19 cellular contexts compared by ENCODE assay signal in the genomic region with DNA sequence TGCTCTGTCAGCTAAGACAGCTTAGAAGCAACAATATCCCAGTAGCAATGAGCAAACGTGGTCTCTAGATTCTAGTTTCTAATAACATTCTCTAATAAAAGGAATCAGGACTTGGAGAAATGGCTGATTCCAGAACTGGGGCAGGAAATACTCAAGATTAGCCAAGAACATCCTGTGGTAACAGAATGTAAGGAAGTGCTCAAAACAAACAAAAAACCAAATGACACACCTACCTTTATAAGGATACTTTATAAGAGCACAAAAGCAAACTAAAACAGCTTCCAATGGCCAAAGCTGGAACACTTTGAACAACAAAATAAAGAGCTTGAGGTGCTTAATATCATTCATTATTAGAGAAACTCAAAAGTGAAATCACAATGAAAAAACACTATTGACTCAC. TPM values are rescaled to one million over a fixed set of nuclear protein-coding genes. Genes with fewer than 3 reads are reported as not detected.
DNase-seq lines count a peak whose midpoint lies in the region; ATAC-seq, FAIRE-seq and TF ChIP-seq lines count a peak whose summit lies in the region.
"Had no signal": no experiment of that assay in that cellular context is flagged by ENCODE, and none has a peak within 500 bp of the region (broad histone marks: within the 10 kb centered on the region; RNA-seq: fewer than 3 reads in every experiment).

No MANE protein-coding gene starts in this region.

- POLR2A ChIA-PET in PC-3 (lab: Charles Lee; ENCODE audit: unreplicated experiment), result interaction anchor here (0.6 kb wide), 1 partner anchor 67 kb away, joined by 7 read pairs; no protein-coding TSS in a partner anchor
- POLR2A ChIA-PET in endothelial cell of umbilical vein (lab: Charles Lee), result no interaction called here

- CTCF ChIA-PET in PC-3 (lab: Charles Lee) (interaction anchor here (0.7 kb wide), 1 partner anchor 31 kb away, joined by 3 read pairs; no protein-coding TSS in a partner anchor), endothelial cell of umbilical vein (lab: Charles Lee) (no interaction called here)

- ATAC-seq in PC-3 (peak; percentile 93), GM19463 (IDR thresholded peaks at IDR 0.05; ENCODE audit: unreplicated experiment) (no peak), GM19328 (IDR thresholded peaks at IDR 0.05; ENCODE audit: unreplicated experiment) (no peak)
- ATAC-seq: A549, HCT116 had no signal

- DNase-seq in PC-3, result peak; percentile 50
- peak; percentile 24 for DNase-seq in bronchial epithelial cell (ENCODE audit: low read depth)
- DNase-seq in endothelial cell of umbilical vein (ENCODE audit: low read depth, low spot score), result peak; percentile 40
- DNase-seq in NCI-H2029 (lab: John Stamatoyannopoulos, UW), result no peak
- no peak for DNase-seq in activated gamma-delta T cell (lab: John Stamatoyannopoulos, UW)
- DNase-seq: BE2C; CD4-positive, alpha-beta memory T cell; DMS79 treated with DMSO at 0.1 percent for 48 hours; EL; GDM1; GM23248; IMR-90 had no signal

- H3K9ac ChIP-seq in PC-3 (ENCODE audit: low read length) (no peak overlapping the region), endothelial cell of umbilical vein (replicated peaks; ENCODE audit: extremely low read depth, insufficient read depth, low read length) (no peak overlapping the region)
- H3K9ac ChIP-seq: GM23248 had no signal

- no peaks in the 10 kb centered on the region for H3F3A ChIP-seq in PC-3 (ENCODE audit: low read length, unreplicated experiment)

- no peak overlapping the region for H3K4me2 ChIP-seq in PC-3 (ENCODE audit: low read length)
- H3K4me2 ChIP-seq in endothelial cell of umbilical vein (ENCODE audit: insufficient read depth, low read length), result peak overlapping the region; percentile 50
- H3K4me2 ChIP-seq: A549 had no signal

- H3K9me2 ChIP-seq in PC-3 (replicated peaks; ENCODE audit: low read length), result no peaks in the 10 kb centered on the region

- no peak for TF ChIP-seq POLR2A in endothelial cell of umbilical vein (IDR thresholded peaks at IDR 0.05; ENCODE audit: low read depth, low read length)

- intact Hi-C loops in PC-3 (cut with micrococcal nuclease), result no loop called here
- intact Hi-C loops in endothelial cell of umbilical vein (cut with micrococcal nuclease), result no loop called here

- FAIRE-seq in bronchial epithelial cell (lab: Jason Lieb, UNC), result no peak
- FAIRE-seq in endothelial cell of umbilical vein (lab: Jason Lieb, UNC), result no peak
- FAIRE-seq: A549, GM12892, H54 had no signal

- no peak overlapping the region for H3K4me3 ChIP-seq in PC-3 (ENCODE audit: low read length)
- H3K4me3 ChIP-seq in bronchial epithelial cell (ENCODE audit: low read depth, low read length), result no peak overlapping the region
- no peak overlapping the region for H3K4me3 ChIP-seq in endothelial cell of umbilical vein (replicated peaks in 1 of 3; ENCODE audit: insufficient read depth in 1 of 3, low read depth in 1 of 3, low read length in 3 of 3)
- H3K4me3 ChIP-seq: A549, GM23248 had no signal

- no peak overlapping the region for H3K27ac ChIP-seq in PC-3 (ENCODE audit: low read length)
- H3K27ac ChIP-seq in endothelial cell of umbilical vein (ENCODE audit: insufficient read depth, low read depth, low read length), result no peak overlapping the region
- H3K27ac ChIP-seq: A549, C4-2B, GM23248 had no signal

- H2AFZ ChIP-seq in PC-3 (ENCODE audit: low read length) (no peak overlapping the region), endothelial cell of umbilical vein (ENCODE audit: low read depth, low read length) (no peak overlapping the region)
- H2AFZ ChIP-seq: GM23248 had no signal

- TF ChIP-seq CTCF in PC-3 (conservative IDR thresholded peaks at IDR 0.05; ENCODE audit: low read depth, low read length) (no peak), bronchial epithelial cell (IDR thresholded peaks at IDR 0.05; ENCODE audit: insufficient read depth, low read length, severe bottlenecking) (no peak), endothelial cell of umbilical vein (IDR thresholded peaks at IDR 0.05; ENCODE audit: extremely low read depth in 1 of 2, insufficient read depth in 1 of 2, low read depth in 1 of 2, low read length in 2 of 2) (no peak)

- BruUV-seq in PC-3 (replicated peaks; lab: Mats Ljungman, UMichigan), result no TSS peak
- BruUV-seq in endothelial cell of umbilical vein (replicated peaks; lab: Mats Ljungman, UMichigan), result no TSS peak

- no peaks in the 10 kb centered on the region for H3K27me3 ChIP-seq in PC-3 (ENCODE audit: low read length)
- no peaks in the 10 kb centered on the region for H3K27me3 ChIP-seq in bronchial epithelial cell (ENCODE audit: control insufficient read depth, insufficient read depth, low read length)
- H3K27me3 ChIP-seq in endothelial cell of umbilical vein (ENCODE audit: control insufficient read depth in 2 of 2, insufficient read depth in 2 of 2, low read length in 2 of 2), result peaks cover 0 to 6% of the 10 kb centered on the region in 2 experiments
- H3K27me3 ChIP-seq: BE2C had no signal

- no peaks in the 10 kb centered on the region for H3K36me3 ChIP-seq in PC-3 (ENCODE audit: low read depth, low read length)
- H3K36me3 ChIP-seq in bronchial epithelial cell (ENCODE audit: control insufficient read depth, insufficient read depth, low read length), result no peaks in the 10 kb centered on the region
- H3K36me3 ChIP-seq in endothelial cell of umbilical vein (ENCODE audit: control insufficient read depth in 2 of 2, extremely low read depth in 1 of 2, insufficient read depth in 2 of 2, low read length in 2 of 2), result no peaks in the 10 kb centered on the region
- H3K36me3 ChIP-seq: BE2C had no signal

- peaks cover 6% of the 10 kb centered on the region; the same call in 1 of the 2 replicates for H3K4me1 ChIP-seq in PC-3 (ENCODE audit: insufficient read depth, low read length)
- peaks cover 10% of the 10 kb centered on the region for H3K4me1 ChIP-seq in endothelial cell of umbilical vein (ENCODE audit: control insufficient read depth, extremely low read depth, insufficient read depth, low read length)
- H3K4me1 ChIP-seq: A549, BE2C had no signal

- no peaks in the 10 kb centered on the region for H3K79me2 ChIP-seq in PC-3 (ENCODE audit: low read length)
- no peaks in the 10 kb centered on the region for H3K79me2 ChIP-seq in endothelial cell of umbilical vein (ENCODE audit: control insufficient read depth, insufficient read depth, low read length)

- no peaks in the 10 kb centered on the region for H4K20me1 ChIP-seq in PC-3 (ENCODE audit: low read length)
- H4K20me1 ChIP-seq in endothelial cell of umbilical vein (replicated peaks; ENCODE audit: control insufficient read depth, extremely low read depth, insufficient read depth, low read length), result no peaks in the 10 kb centered on the region

- H3K9me3 ChIP-seq in PC-3 (ENCODE audit: low read length) (no peaks in the 10 kb centered on the region), endothelial cell of umbilical vein (replicated peaks; ENCODE audit: control insufficient read depth, insufficient read depth, low read length) (no peaks in the 10 kb centered on the region)

- dilution Hi-C loops in endothelial cell of umbilical vein (cut with MboI; ENCODE audit: extremely low pct_ligation_motif_present, low sequenced_read_pairs), result no loop called here

- H3K9me1 ChIP-seq in endothelial cell of umbilical vein (replicated peaks; ENCODE audit: control insufficient read depth, extremely low read depth, insufficient read depth, low read length), result no peaks in the 10 kb centered on the region

TF ChIP-seq in endothelial cell of umbilical vein, 7 proteins besides CTCF, POLR2A, EP300 and RAD21:
- no peak for TF ChIP-seq EZH2 (IDR thresholded peaks at IDR 0.05; ENCODE audit: borderline replicate concordance, low read depth, low read length, severe bottlenecking)
- no peak for TF ChIP-seq FOS (IDR thresholded peaks at IDR 0.05; ENCODE audit: borderline replicate concordance, insufficient read depth, low read length)
- no peak for TF ChIP-seq GATA2 (IDR thresholded peaks at IDR 0.05; ENCODE audit: insufficient read depth, insufficient read length, low read depth, low read length)
- no peak for TF ChIP-seq MYC (IDR thresholded peaks at IDR 0.05; ENCODE audit: low read depth, low read length)
- TF ChIP-seq JUN (IDR thresholded peaks at IDR 0.05; ENCODE audit: borderline replicate concordance, insufficient read depth, insufficient read length, low read depth), result no peak
- TF ChIP-seq POLR2AphosphoS5 (IDR thresholded peaks at IDR 0.05; ENCODE audit: insufficient read depth, low read depth, low read length), result no peak
- TF ChIP-seq, protein P1, sequence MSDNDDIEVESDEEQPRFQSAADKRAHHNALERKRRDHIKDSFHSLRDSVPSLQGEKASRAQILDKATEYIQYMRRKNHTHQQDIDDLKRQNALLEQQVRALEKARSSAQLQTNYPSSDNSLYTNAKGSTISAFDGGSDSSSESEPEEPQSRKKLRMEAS (IDR thresholded peaks at IDR 0.05; ENCODE audit: insufficient read depth, insufficient read length), result no peak

RNA-seq across cellular contexts. Expression of a gene that starts 33.1 kb away (rescaled TPM):
- total RNA-seq in PC-3 (2014; rRNA removed) (10.7 and 11.1 TPM in 2 replicates), bronchial epithelial cell (9.5 and 15.2 TPM in 2 replicates), endothelial cell of umbilical vein (10.9 and 12.3 TPM in 2 replicates)
- 1.8 and 3.7 TPM in 2 replicates for polyA plus RNA-seq in endothelial cell of umbilical vein
- 3.3 and 4.9 TPM in 2 replicates for polyA plus RNA-seq in endothelial cell of umbilical vein (2011; cell fraction: cytosol; rRNA removed)
- polyA plus RNA-seq in endothelial cell of umbilical vein (2011; cell fraction: nucleus; rRNA removed), result 1.1 and 2.0 TPM in 2 replicates
- polyA plus RNA-seq in endothelial cell of umbilical vein (2012), result 7.6 and 13.2 TPM in 2 replicates
- 2.5 and 3.8 TPM in 2 replicates for polyA minus RNA-seq in endothelial cell of umbilical vein
- polyA minus RNA-seq in endothelial cell of umbilical vein (2011; cell fraction: cytosol; rRNA and poly(A)+ RNA removed), result 4.3 TPM
- polyA minus RNA-seq in endothelial cell of umbilical vein (2011; cell fraction: nucleus; rRNA and poly(A)+ RNA removed), result 1.3 and 2.4 TPM in 2 replicates

Comparison
In these comparisons a context has a peak if more than half of its experiments do, and no peak if none do; other contexts are left out.
1. DNase-seq: peak in PC-3 (single experiment), bronchial epithelial cell (single experiment) and endothelial cell of umbilical vein (single experiment); none in NCI-H2029 (single experiment) and activated gamma-delta T cell (single experiment).